25 cellular contexts compared by ENCODE assay signal in the genomic region with DNA sequence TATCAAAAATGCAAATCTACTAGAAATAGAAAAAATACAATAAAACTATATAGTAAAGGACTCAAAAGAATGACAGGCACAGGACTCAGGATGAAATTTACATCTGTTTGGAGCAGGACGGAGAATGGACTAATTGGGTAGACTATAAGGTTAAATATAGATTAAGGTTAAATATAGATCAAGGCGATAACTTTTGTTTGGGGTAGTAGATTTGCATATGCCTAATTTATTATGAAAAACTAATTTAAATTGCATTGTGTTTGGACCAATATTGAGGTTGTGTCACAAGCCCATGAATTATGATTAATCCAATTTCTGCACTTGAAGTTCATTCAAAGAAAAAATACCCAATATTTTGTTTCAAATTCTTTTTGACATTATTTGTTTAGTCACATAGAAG.
"Had no signal": no experiment of that assay in that cellular context is flagged by ENCODE, and none has a peak within 500 bp of the region (broad histone marks: within the 10 kb centered on the region; RNA-seq: fewer than 3 reads in every experiment).

No MANE protein-coding gene starts in this region.

- H3K4me2 ChIP-seq: neural progenitor cell had no signal

- DNase-seq: islet precursor cell; left ventricle myocardium inferior; natural killer cell; ovary; right lobe of liver; stimulated activated CD4-positive, alpha-beta T cell treated with anti-CD3 and anti-CD28 coated beads, Interleukin-12 subunit alpha, Interleukin-12 subunit beta, amount 100 ng/mL, for 4 hours; stimulated activated CD4-positive, alpha-beta T cell treated with anti-CD3 and anti-CD28 coated beads, Interleukin-15, amount 100 ng/mL, for 24 hours; stimulated activated CD4-positive, alpha-beta T cell treated with anti-CD3 and anti-CD28 coated beads, Interleukin-2, amount 100 ng/mL, for 24 hours; stimulated activated CD4-positive, alpha-beta T cell treated with anti-CD3 and anti-CD28 coated beads, Interleukin-4, amount 100 ng/mL, for 1 hour; stimulated activated naive B cell treated with anti-CD40 and anti-IgM and Interleukin-4, amounts not matched to agents 10 μg/mL and 1 μg/mL and 100 μg/mL, for 72 hours; stimulated activated naive CD8-positive, alpha-beta T cell treated with anti-CD3 and anti-CD28 coated beads, Interleukin-15, Interleukin-2, amounts not matched to agents 100 U/mL and 50 U/mL, for 24 hours; stomach; testis; thyroid gland; transverse colon; upper lobe of left lung had no signal

- H3K9me3 Mint-ChIP-seq: naive B cell; natural killer cell; nephron progenitor cell; neural progenitor cell; stimulated activated naive B cell treated with anti-CD40 and anti-IgM and Interleukin-4, amounts not matched to agents 10 μg/mL and 1 μg/mL and 100 μg/mL, for 72 hours had no signal

- H3K4me3 Mint-ChIP-seq: mesothelial cell of epicardium; naive B cell; natural killer cell; nephron progenitor cell; neural progenitor cell; stimulated activated naive B cell treated with anti-CD40 and anti-IgM and Interleukin-4, amounts not matched to agents 10 μg/mL and 1 μg/mL and 100 μg/mL, for 72 hours had no signal

- H3K27ac Mint-ChIP-seq: mesothelial cell of epicardium; naive B cell; natural killer cell; nephron progenitor cell; neural progenitor cell; progenitor cell of endocrine pancreas; stimulated activated naive B cell treated with anti-CD40 and anti-IgM and Interleukin-4, amounts not matched to agents 10 μg/mL and 1 μg/mL and 100 μg/mL, for 72 hours had no signal

- H2AFZ ChIP-seq: neural progenitor cell had no signal

- H3K4me1 Mint-ChIP-seq: mesothelial cell of epicardium; naive B cell; natural killer cell; nephron progenitor cell; neural progenitor cell; stimulated activated naive B cell treated with anti-CD40 and anti-IgM and Interleukin-4, amounts not matched to agents 10 μg/mL and 1 μg/mL and 100 μg/mL, for 72 hours had no signal

- H3K9me3 ChIP-seq: neutrophil, ovary, right lobe of liver, stomach, testis, thyroid gland, transverse colon, upper lobe of left lung, vagina had no signal

- H3K27ac ChIP-seq: left ventricle myocardium inferior, neural progenitor cell, neutrophil, ovary, right atrium auricular region, right lobe of liver, stomach, testis, thyroid gland, transverse colon, upper lobe of left lung, vagina had no signal

- ATAC-seq: stimulated activated naive CD8-positive, alpha-beta T cell treated with anti-CD3 and anti-CD28 coated beads, Interleukin-15, Interleukin-2, amounts not matched to agents 100 U/mL and 50 U/mL, for 24 hours had no signal

- H3K9ac ChIP-seq: neural progenitor cell had no signal

- H3K27me3 ChIP-seq: neural progenitor cell, neutrophil, ovary, right atrium auricular region, right lobe of liver, stomach, testis, thyroid gland, transverse colon, upper lobe of left lung, vagina had no signal

- H3K27me3 Mint-ChIP-seq: naive B cell; progenitor cell of endocrine pancreas; stimulated activated naive B cell treated with anti-CD40 and anti-IgM and Interleukin-4, amounts not matched to agents 10 μg/mL and 1 μg/mL and 100 μg/mL, for 72 hours had no signal

- H3K36me3 Mint-ChIP-seq: naive B cell; natural killer cell; stimulated activated naive B cell treated with anti-CD40 and anti-IgM and Interleukin-4, amounts not matched to agents 10 μg/mL and 1 μg/mL and 100 μg/mL, for 72 hours had no signal

- H3K4me3 ChIP-seq: left ventricle myocardium inferior, lung, neural progenitor cell, ovary, right atrium auricular region, right lobe of liver, stomach, testis, thyroid gland, transverse colon, upper lobe of left lung, vagina had no signal

- H3K4me1 ChIP-seq: left ventricle myocardium inferior, neural progenitor cell, right atrium auricular region, right lobe of liver, testis, thyroid gland, transverse colon, upper lobe of left lung, vagina had no signal

- H3K36me3 ChIP-seq: neural progenitor cell, neutrophil, ovary, right atrium auricular region, right lobe of liver, stomach, thyroid gland, transverse colon, upper lobe of left lung, vagina had no signal
